ENCODE assay signal across 1 cellular context in genomic region chr17:17206149-17206912, GRCh38.
TF ChIP-seq lines count a peak whose summit lies in the region.

A gene with protein sequence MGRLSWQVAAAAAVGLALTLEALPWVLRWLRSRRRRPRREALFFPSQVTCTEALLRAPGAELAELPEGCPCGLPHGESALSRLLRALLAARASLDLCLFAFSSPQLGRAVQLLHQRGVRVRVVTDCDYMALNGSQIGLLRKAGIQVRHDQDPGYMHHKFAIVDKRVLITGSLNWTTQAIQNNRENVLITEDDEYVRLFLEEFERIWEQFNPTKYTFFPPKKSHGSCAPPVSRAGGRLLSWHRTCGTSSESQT (minus strand): TSS chr17:17206333. CDS start chr17:17206286, 47 bp downstream.

TF ChIP-seq in HepG2, 621 proteins besides CTCF, POLR2A, EP300 and RAD21 (continued from another document and continues in another):
- TF ChIP-seq, protein P1, sequence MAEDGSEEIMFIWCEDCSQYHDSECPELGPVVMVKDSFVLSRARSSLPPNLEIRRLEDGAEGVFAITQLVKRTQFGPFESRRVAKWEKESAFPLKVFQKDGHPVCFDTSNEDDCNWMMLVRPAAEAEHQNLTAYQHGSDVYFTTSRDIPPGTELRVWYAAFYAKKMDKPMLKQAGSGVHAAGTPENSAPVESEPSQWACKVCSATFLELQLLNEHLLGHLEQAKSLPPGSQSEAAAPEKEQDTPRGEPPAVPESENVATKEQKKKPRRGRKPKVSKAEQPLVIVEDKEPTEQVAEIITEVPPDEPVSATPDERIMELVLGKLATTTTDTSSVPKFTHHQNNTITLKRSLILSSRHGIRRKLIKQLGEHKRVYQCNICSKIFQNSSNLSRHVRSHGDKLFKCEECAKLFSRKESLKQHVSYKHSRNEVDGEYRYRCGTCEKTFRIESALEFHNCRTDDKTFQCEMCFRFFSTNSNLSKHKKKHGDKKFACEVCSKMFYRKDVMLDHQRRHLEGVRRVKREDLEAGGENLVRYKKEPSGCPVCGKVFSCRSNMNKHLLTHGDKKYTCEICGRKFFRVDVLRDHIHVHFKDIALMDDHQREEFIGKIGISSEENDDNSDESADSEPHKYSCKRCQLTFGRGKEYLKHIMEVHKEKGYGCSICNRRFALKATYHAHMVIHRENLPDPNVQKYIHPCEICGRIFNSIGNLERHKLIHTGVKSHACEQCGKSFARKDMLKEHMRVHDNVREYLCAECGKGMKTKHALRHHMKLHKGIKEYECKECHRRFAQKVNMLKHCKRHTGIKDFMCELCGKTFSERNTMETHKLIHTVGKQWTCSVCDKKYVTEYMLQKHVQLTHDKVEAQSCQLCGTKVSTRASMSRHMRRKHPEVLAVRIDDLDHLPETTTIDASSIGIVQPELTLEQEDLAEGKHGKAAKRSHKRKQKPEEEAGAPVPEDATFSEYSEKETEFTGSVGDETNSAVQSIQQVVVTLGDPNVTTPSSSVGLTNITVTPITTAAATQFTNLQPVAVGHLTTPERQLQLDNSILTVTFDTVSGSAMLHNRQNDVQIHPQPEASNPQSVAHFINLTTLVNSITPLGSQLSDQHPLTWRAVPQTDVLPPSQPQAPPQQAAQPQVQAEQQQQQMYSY (CRISPR knock-in tag; IDR thresholded peaks at IDR 0.05) = no peak; the same call in 1 of the 2 replicates
- TF ChIP-seq ZNF280D (CRISPR knock-in tag; IDR thresholded peaks at IDR 0.05) (no peak), ZNF878 (CRISPR knock-in tag; IDR thresholded peaks at IDR 0.05) (peak; percentile 25; the same call in 1 of the 2 replicates), FOXC1 (CRISPR knock-in tag; IDR thresholded peaks at IDR 0.05; ENCODE audit: borderline replicate concordance) (peak; percentile 89), FOXP1 (IDR thresholded peaks at IDR 0.05) (no peak), FOXP1 (CRISPR knock-in tag; IDR thresholded peaks at IDR 0.05) (no peak), PTBP1 (IDR thresholded peaks at IDR 0.05; ENCODE audit: low read depth, low read length, poor library complexity, severe bottlenecking) (no peak), ZNF619 (CRISPR knock-in tag; IDR thresholded peaks at IDR 0.05) (no peak), REXO4 (CRISPR knock-in tag; IDR thresholded peaks at IDR 0.05; ENCODE audit: borderline replicate concordance) (peak; percentile 94), SAFB2 (CRISPR knock-in tag; IDR thresholded peaks at IDR 0.05; ENCODE audit: borderline replicate concordance, low read depth) (peak; percentile 94), KAT2B (IDR thresholded peaks at IDR 0.05; ENCODE audit: borderline replicate concordance, low read depth, low read length) (no peak), NCOR1 (IDR thresholded peaks at IDR 0.05; ENCODE audit: borderline replicate concordance, low read length) (peak; percentile 57; the same call in 1 of the 2 replicates), ZNF772 (CRISPR knock-in tag; IDR thresholded peaks at IDR 0.05) (peak; percentile 93; the same call in 1 of the 2 replicates), ZFP36L1 (CRISPR knock-in tag; IDR thresholded peaks at IDR 0.05) (peak; percentile 95; the same call in 1 of the 2 replicates), KDM2A (CRISPR knock-in tag; IDR thresholded peaks at IDR 0.05; ENCODE audit: borderline replicate concordance, low read depth) (no peak; the same call in 1 of the 2 replicates), ZNF232 (CRISPR knock-in tag; IDR thresholded peaks at IDR 0.05; ENCODE audit: borderline replicate concordance) (peak; percentile 12; the same call in 1 of the 2 replicates), BRCA1 (CRISPR knock-in tag; IDR thresholded peaks at IDR 0.05) (no peak), NCOA5 (CRISPR knock-in tag; IDR thresholded peaks at IDR 0.05) (no peak), SCMH1 (CRISPR knock-in tag; IDR thresholded peaks at IDR 0.05; ENCODE audit: borderline replicate concordance) (no peak), ATF2 (CRISPR knock-in tag; IDR thresholded peaks at IDR 0.05) (0 out of 2 replicates have a peak, but pooled peaks have one; percentile 62), ARID3A (IDR thresholded peaks at IDR 0.05; ENCODE audit: low read depth, low read length) (no peak), GPN1 (CRISPR knock-in tag; IDR thresholded peaks at IDR 0.05; ENCODE audit: borderline replicate concordance) (peak; percentile 29; the same call in 1 of the 2 replicates), ARID5B (CRISPR knock-in tag; IDR thresholded peaks at IDR 0.05) (peak; percentile 58; the same call in 1 of the 2 replicates), HMGXB4 (CRISPR knock-in tag; IDR thresholded peaks at IDR 0.05; ENCODE audit: borderline replicate concordance in 1 of 2, low read depth in 1 of 2) (peak in 1 of 2 experiments; percentile 46; a peak in 1 of 4 replicates), ZNF670 (CRISPR knock-in tag; IDR thresholded peaks at IDR 0.05; ENCODE audit: borderline replicate concordance) (no peak; the same call in 1 of the 2 replicates), ZNF354B (CRISPR knock-in tag; IDR thresholded peaks at IDR 0.05) (peak; percentile 21; the same call in 1 of the 2 replicates), MIER3 (CRISPR knock-in tag; IDR thresholded peaks at IDR 0.05; ENCODE audit: borderline replicate concordance) (peak; percentile 38; the same call in 1 of the 2 replicates), ZNF143 (CRISPR knock-in tag; IDR thresholded peaks at IDR 0.05) (peak; percentile 53), ZNF451 (CRISPR knock-in tag; IDR thresholded peaks at IDR 0.05) (peak; percentile 100)
- TF ChIP-seq, protein P2, sequence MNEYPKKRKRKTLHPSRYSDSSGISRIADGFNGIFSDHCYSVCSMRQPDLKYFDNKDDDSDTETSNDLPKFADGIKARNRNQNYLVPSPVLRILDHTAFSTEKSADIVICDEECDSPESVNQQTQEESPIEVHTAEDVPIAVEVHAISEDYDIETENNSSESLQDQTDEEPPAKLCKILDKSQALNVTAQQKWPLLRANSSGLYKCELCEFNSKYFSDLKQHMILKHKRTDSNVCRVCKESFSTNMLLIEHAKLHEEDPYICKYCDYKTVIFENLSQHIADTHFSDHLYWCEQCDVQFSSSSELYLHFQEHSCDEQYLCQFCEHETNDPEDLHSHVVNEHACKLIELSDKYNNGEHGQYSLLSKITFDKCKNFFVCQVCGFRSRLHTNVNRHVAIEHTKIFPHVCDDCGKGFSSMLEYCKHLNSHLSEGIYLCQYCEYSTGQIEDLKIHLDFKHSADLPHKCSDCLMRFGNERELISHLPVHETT (CRISPR knock-in tag; conservative IDR thresholded peaks at IDR 0.05) = no peak; the same call in 1 of the 2 replicates
- TF ChIP-seq, protein P3, sequence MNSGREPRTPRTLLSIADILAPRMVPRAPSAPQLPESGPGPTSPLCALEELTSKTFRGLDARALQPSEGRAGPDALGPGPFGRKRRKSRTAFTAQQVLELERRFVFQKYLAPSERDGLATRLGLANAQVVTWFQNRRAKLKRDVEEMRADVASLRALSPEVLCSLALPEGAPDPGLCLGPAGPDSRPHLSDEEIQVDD (CRISPR knock-in tag; IDR thresholded peaks at IDR 0.05; ENCODE audit: borderline replicate concordance) = peak; percentile 98
- TF ChIP-seq, protein P4, sequence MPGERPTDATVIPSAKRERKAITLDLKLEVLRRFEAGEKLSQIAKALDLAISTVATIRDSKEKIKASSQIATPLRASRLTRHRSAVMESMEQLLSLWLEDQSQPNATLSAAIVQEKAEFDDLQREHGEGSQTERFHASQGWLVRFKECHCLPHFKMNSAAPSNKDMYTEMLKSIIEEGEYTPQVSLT (CRISPR knock-in tag; IDR thresholded peaks at IDR 0.05; ENCODE audit: borderline replicate concordance, low read depth) = peak; percentile 88; the same call in 1 of the 2 replicates
- TF ChIP-seq, protein P5, sequence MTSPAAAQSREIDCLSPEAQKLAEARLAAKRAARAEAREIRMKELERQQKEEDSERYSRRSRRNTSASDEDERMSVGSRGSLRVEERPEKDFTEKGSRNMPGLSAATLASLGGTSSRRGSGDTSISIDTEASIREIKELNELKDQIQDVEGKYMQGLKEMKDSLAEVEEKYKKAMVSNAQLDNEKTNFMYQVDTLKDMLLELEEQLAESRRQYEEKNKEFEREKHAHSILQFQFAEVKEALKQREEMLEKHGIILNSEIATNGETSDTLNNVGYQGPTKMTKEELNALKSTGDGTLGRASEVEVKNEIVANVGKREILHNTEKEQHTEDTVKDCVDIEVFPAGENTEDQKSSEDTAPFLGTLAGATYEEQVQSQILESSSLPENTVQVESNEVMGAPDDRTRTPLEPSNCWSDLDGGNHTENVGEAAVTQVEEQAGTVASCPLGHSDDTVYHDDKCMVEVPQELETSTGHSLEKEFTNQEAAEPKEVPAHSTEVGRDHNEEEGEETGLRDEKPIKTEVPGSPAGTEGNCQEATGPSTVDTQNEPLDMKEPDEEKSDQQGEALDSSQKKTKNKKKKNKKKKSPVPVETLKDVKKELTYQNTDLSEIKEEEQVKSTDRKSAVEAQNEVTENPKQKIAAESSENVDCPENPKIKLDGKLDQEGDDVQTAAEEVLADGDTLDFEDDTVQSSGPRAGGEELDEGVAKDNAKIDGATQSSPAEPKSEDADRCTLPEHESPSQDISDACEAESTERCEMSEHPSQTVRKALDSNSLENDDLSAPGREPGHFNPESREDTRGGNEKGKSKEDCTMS (CRISPR knock-in tag; conservative IDR thresholded peaks at IDR 0.05) = no peak
